8 cellular contexts compared by ENCODE assay signal in genomic region chr12:116194935-116195431, GRCh38.
A peak's percentile ranks its signal among the peaks of the same experiment; 100 is the strongest.
DNase-seq lines count a peak whose midpoint lies in the region; ATAC-seq lines count a peak whose summit lies in the region.

No MANE protein-coding gene starts in this region.

- peak; percentile 74 for DNase-seq in activated effector memory CD4-positive, alpha-beta T cell treated with anti-CD3 and anti-CD28 coated beads, Interleukin-2, amount 50 U/mL, for 16 hours
- DNase-seq in activated effector memory CD4-positive, alpha-beta T cell treated with Interleukin-2 at 50 U/mL for 16 hours: no peak
- DNase-seq in activated CD4-positive, alpha-beta memory T cell treated with anti-CD3 and anti-CD28 coated beads, Interleukin-2, amount 10 ng/mL, durations not matched to agents 7 days and 5 days: peak; percentile 35
- peak; percentile 41 for DNase-seq in stimulated activated CD4-positive, alpha-beta T cell treated with anti-CD3 and anti-CD28 coated beads, Interleukin-12 subunit alpha, Interleukin-12 subunit beta, amount 100 ng/mL, for 4 hours
- no peak for DNase-seq in NCI-H446 treated with DMSO at 0.1 percent for 48 hours (lab: John Stamatoyannopoulos, UW)
- no peak for DNase-seq in DMS53 treated with DMSO at 0.1 percent for 48 hours (lab: John Stamatoyannopoulos, UW; ENCODE audit: unreplicated experiment)
- DNase-seq in NCI-H2196 treated with DMSO at 0.1 percent for 48 hours (lab: John Stamatoyannopoulos, UW; ENCODE audit: unreplicated experiment): no peak

- ATAC-seq in HG03354 (IDR thresholded peaks at IDR 0.05; ENCODE audit: poor library complexity, severe bottlenecking, unreplicated experiment): peak; percentile 86

- H3K4me3 Mint-ChIP-seq in activated CD4-positive, alpha-beta memory T cell treated with anti-CD3 and anti-CD28 coated beads, Interleukin-2, amount 10 ng/mL, durations not matched to agents 7 days and 5 days: no peak overlapping the region

- no peaks in the 10 kb centered on the region for H3K36me3 Mint-ChIP-seq in activated CD4-positive, alpha-beta memory T cell treated with anti-CD3 and anti-CD28 coated beads, Interleukin-2, amount 10 ng/mL, durations not matched to agents 7 days and 5 days (ENCODE audit: low read depth)

- H3K27ac Mint-ChIP-seq in activated CD4-positive, alpha-beta memory T cell treated with anti-CD3 and anti-CD28 coated beads, Interleukin-2, amount 10 ng/mL, durations not matched to agents 7 days and 5 days: no peak overlapping the region

- CTCF ChIA-PET in activated CD4-positive, alpha-beta memory T cell treated with anti-CD3 and anti-CD28 coated beads, Interleukin-2, amount 10 ng/mL, durations not matched to agents 7 days and 5 days (lab: Charles Lee): interaction anchor here (0.9 to 1.2 kb wide), 2 partner anchors 23 to 179 kb away, joined by 3 read pairs; no protein-coding TSS in a partner anchor

- POLR2A ChIA-PET in activated CD4-positive, alpha-beta memory T cell treated with anti-CD3 and anti-CD28 coated beads, Interleukin-2, amount 10 ng/mL, durations not matched to agents 7 days and 5 days (lab: Charles Lee): no interaction called here

- H3K4me1 Mint-ChIP-seq in activated CD4-positive, alpha-beta memory T cell treated with anti-CD3 and anti-CD28 coated beads, Interleukin-2, amount 10 ng/mL, durations not matched to agents 7 days and 5 days: peaks cover 16% of the 10 kb centered on the region

- no peaks in the 10 kb centered on the region for H3K9me3 Mint-ChIP-seq in activated CD4-positive, alpha-beta memory T cell treated with anti-CD3 and anti-CD28 coated beads, Interleukin-2, amount 10 ng/mL, durations not matched to agents 7 days and 5 days

- H3K27me3 Mint-ChIP-seq in activated CD4-positive, alpha-beta memory T cell treated with anti-CD3 and anti-CD28 coated beads, Interleukin-2, amount 10 ng/mL, durations not matched to agents 7 days and 5 days: no peaks in the 10 kb centered on the region

Comparison
In these comparisons a context has a peak if more than half of its experiments do, and no peak if none do; other contexts are left out.
1. DNase-seq: peak in activated effector memory CD4-positive, alpha-beta T cell treated with anti-CD3 and anti-CD28 coated beads, Interleukin-2, amount 50 U/mL, for 16 hours (single experiment), activated CD4-positive, alpha-beta memory T cell treated with anti-CD3 and anti-CD28 coated beads, Interleukin-2, amount 10 ng/mL, durations not matched to agents 7 days and 5 days (single experiment) and stimulated activated CD4-positive, alpha-beta T cell treated with anti-CD3 and anti-CD28 coated beads, Interleukin-12 subunit alpha, Interleukin-12 subunit beta, amount 100 ng/mL, for 4 hours (single experiment); none in activated effector memory CD4-positive, alpha-beta T cell treated with Interleukin-2 at 50 U/mL for 16 hours (single experiment), NCI-H446 treated with DMSO at 0.1 percent for 48 hours (single experiment), DMS53 treated with DMSO at 0.1 percent for 48 hours (single experiment) and NCI-H2196 treated with DMSO at 0.1 percent for 48 hours (single experiment).